ENCODE assay signal across 7 cellular contexts in genomic region chr5:53381-54174, GRCh38. TPM values are rescaled to one million over a fixed set of nuclear protein-coding genes. Genes with fewer than 3 reads are reported as not detected.
A peak's percentile ranks its signal among the peaks of the same experiment; 100 is the strongest.
DNase-seq lines count a peak whose midpoint lies in the region; ATAC-seq, FAIRE-seq and TF ChIP-seq lines count a peak whose summit lies in the region.

No MANE protein-coding gene starts in this region.

- peaks cover 8 to 22% of the 10 kb centered on the region in 2 experiments for H3K27me3 ChIP-seq in K562 (ENCODE audit: control insufficient read depth in 2 of 2, insufficient read depth in 2 of 2, low read length in 2 of 2)

- no peak for DNase-seq in HFF-Myc (ENCODE audit: extremely low read depth, low read depth)
- peak; percentile 94 for DNase-seq in NCI-H774 (lab: John Stamatoyannopoulos, UW)
- DNase-seq in K562 (ENCODE audit: extremely low read depth in 1 of 4, low spot score in 3 of 4): peak; percentile 48 to 76 (median 64)
- peak in 1 of 2 donors; percentile 26 for DNase-seq in left colon
- DNase-seq in stimulated activated CD8-positive, alpha-beta memory T cell treated with anti-CD3 and anti-CD28 coated beads, Interleukin-4, amount 100 ng/mL, for 24 hours (ENCODE audit: low read depth): peak; percentile 43
- no peak for DNase-seq in superior temporal gyrus (ENCODE audit: extremely low spot score)

- 1% methylated on average over 11 of the region's 84 CpGs for WGBS in K562 (ENCODE audit: insufficient coverage, low coverage, missing lambda C conversion rate)

- no peak for TF ChIP-seq POLR2A in K562 (conservative IDR thresholded peaks at IDR 0.05)

- intact Hi-C loops in K562 (cut with micrococcal nuclease) (no loop called here), left colon (cut with DNase I, micrococcal nuclease) (no loop called here)

- CTCF ChIA-PET in K562 (lab: Yijun Ruan, JAX; ENCODE audit: low intra/inter-chr PET ratio): no interaction called here

- no peak overlapping the region for H3K9ac ChIP-seq in K562 (ENCODE audit: insufficient read depth in 1 of 2, low read depth in 2 of 2, low read length in 2 of 2)

- H3K4me3 ChIP-seq in HFF-Myc (replicated peaks; ENCODE audit: low read depth, low read length) (peak overlapping the region; percentile 40), K562 (no peak overlapping the region)

- H3K79me2 ChIP-seq in K562 (ENCODE audit: control insufficient read depth, insufficient read depth, low read length): no peaks in the 10 kb centered on the region

- H3K4me2 ChIP-seq in K562 (ENCODE audit: insufficient read depth, low read length): no peak overlapping the region

- ATAC-seq in K562 (peak; percentile 88), left colon (peak; percentile 68), GM21528 (IDR thresholded peaks at IDR 0.05; ENCODE audit: low FRiP score, unreplicated experiment) (no peak)

- TF ChIP-seq EP300 in K562 (IDR thresholded peaks at IDR 0.05; ENCODE audit: low read length): no peak

- no peaks in the 10 kb centered on the region for H3K9me1 ChIP-seq in K562 (ENCODE audit: control insufficient read depth, insufficient read depth, low read length)

- H3K36me3 ChIP-seq in K562 (ENCODE audit: control insufficient read depth, insufficient read depth, low read length): no peaks in the 10 kb centered on the region

- no peak overlapping the region for H3K27ac ChIP-seq in K562 (ENCODE audit: extremely low read depth, low read depth, low read length)

- H2AFZ ChIP-seq in K562 (ENCODE audit: low read depth, low read length): no peak overlapping the region

- TF ChIP-seq CTCF in HFF-Myc (IDR thresholded peaks at IDR 0.05; ENCODE audit: low read depth, low read length, missing control alignments) (no peak), K562 (IDR thresholded peaks at IDR 0.05 in 2 of 3, conservative IDR thresholded peaks at IDR 0.05 in 1 of 3; ENCODE audit: insufficient read depth in 2 of 3, low read depth in 1 of 3, low read length in 3 of 3) (0 out of 6 replicates have a peak, but pooled peaks of 1 of the 3 experiments have one; percentile 10)

- H4K20me1 ChIP-seq in K562 (replicated peaks; ENCODE audit: control insufficient read depth, insufficient read depth, low read length): peaks cover 14% of the 10 kb centered on the region; the same call in 1 of the 2 replicates

- no peak for TF ChIP-seq RAD21 in K562 (CRISPR knock-in tag; conservative IDR thresholded peaks at IDR 0.05 in 1 of 2, IDR thresholded peaks at IDR 0.05 in 1 of 2)

- no TSS peak for BruUV-seq in K562 (replicated peaks; lab: Mats Ljungman, UMichigan)

- H3K4me1 ChIP-seq in K562 (replicated peaks in 1 of 2; ENCODE audit: control insufficient read depth in 2 of 2, insufficient read depth in 2 of 2, low read length in 2 of 2): peaks cover 0 to 23% of the 10 kb centered on the region in 2 experiments; a peak in 2 of 5 replicates

- POLR2A ChIA-PET in K562 (lab: Yijun Ruan, JAX): no interaction called here

- H3K9me3 ChIP-seq in K562 (replicated peaks; ENCODE audit: control insufficient read depth, insufficient read depth, low read depth, low read length): no peaks in the 10 kb centered on the region

- FAIRE-seq in K562 (lab: Jason Lieb, UNC): no peak

- in situ Hi-C loops in K562 (cut with MboI): no loop called here

TF ChIP-seq in K562, 482 proteins besides CTCF, POLR2A, EP300 and RAD21:
- TF ChIP-seq MTF1 (CRISPR knock-in tag; IDR thresholded peaks at IDR 0.05; ENCODE audit: borderline replicate concordance): no peak
- TF ChIP-seq MAZ (CRISPR knock-in tag; conservative IDR thresholded peaks at IDR 0.05 in 1 of 2, IDR thresholded peaks at IDR 0.05 in 1 of 2): peak in 1 of 2 experiments; percentile 27; a peak in 1 of 4 replicates

RNA-seq across cellular contexts. Expression of gene PLEKHG4B, which starts 38.4 kb away (rescaled TPM):
- total RNA-seq in K562 (2011; cell fraction: chromatin; rRNA removed; ENCODE audit: low replicate concordance): not detected in 2 replicates
- not detected in 2 replicates for total RNA-seq in K562 (2011; cell fraction: nucleolus; rRNA removed)
- not detected in 2 replicates for total RNA-seq in K562 (2011; cell fraction: nucleoplasm; rRNA removed)
- not detected in 2 replicates for total RNA-seq in K562 (2014; rRNA removed)
- total RNA-seq in K562 (2014; rRNA removed; fragmentation: Illumina TruSeq; extraction: Trizol): not detected in 2 replicates
- total RNA-seq in K562 (2015; rRNA removed; fragmentation: Illumina TruSeq; extraction: Trizol): not detected in 2 replicates
- 0.02 and 0.04 TPM in 2 replicates for total RNA-seq in K562 (2021)
- not detected in 2 replicates for polyA plus RNA-seq in K562 (2011; rRNA removed)
- polyA plus RNA-seq in K562 (2011; cell fraction: cytosol; rRNA removed): not detected in 2 replicates
- not detected in 2 replicates for polyA plus RNA-seq in K562 (2011; cell fraction: nucleus; rRNA removed)
- 0.01 TPM in 2 replicates for polyA plus RNA-seq in K562 (2012)
- polyA plus RNA-seq in K562 (2014; fragmentation: Illumina TruSeq; extraction: Trizol): not detected in 2 replicates
- polyA plus RNA-seq in K562 (2014; fragmentation: Nextera tagmentation; extraction: Ambion mirVana): not detected
- polyA plus RNA-seq in K562 (2014; rRNA removed): not detected in 2 replicates
- not detected in 2 replicates for polyA minus RNA-seq in K562 (2011; rRNA and poly(A)+ RNA removed)
- not detected in 2 replicates for polyA minus RNA-seq in K562 (2011; cell fraction: cytosol; rRNA and poly(A)+ RNA removed)
- not detected in 2 replicates for polyA minus RNA-seq in K562 (2011; cell fraction: nucleus; rRNA and poly(A)+ RNA removed)
- total RNA-seq in left colon: under 1 TPM in 1 of 2 donors, not detected in 1; 0.39 TPM

Comparison
In these comparisons a context has a peak if more than half of its experiments do, and no peak if none do; other contexts are left out.
1. DNase-seq: peak in NCI-H774 (single experiment), K562 (4 of 4) and stimulated activated CD8-positive, alpha-beta memory T cell treated with anti-CD3 and anti-CD28 coated beads, Interleukin-4, amount 100 ng/mL, for 24 hours (single experiment); none in HFF-Myc (single experiment) and superior temporal gyrus (single experiment).